ENCODE assay signal across 9 cellular contexts in the genomic region with DNA sequence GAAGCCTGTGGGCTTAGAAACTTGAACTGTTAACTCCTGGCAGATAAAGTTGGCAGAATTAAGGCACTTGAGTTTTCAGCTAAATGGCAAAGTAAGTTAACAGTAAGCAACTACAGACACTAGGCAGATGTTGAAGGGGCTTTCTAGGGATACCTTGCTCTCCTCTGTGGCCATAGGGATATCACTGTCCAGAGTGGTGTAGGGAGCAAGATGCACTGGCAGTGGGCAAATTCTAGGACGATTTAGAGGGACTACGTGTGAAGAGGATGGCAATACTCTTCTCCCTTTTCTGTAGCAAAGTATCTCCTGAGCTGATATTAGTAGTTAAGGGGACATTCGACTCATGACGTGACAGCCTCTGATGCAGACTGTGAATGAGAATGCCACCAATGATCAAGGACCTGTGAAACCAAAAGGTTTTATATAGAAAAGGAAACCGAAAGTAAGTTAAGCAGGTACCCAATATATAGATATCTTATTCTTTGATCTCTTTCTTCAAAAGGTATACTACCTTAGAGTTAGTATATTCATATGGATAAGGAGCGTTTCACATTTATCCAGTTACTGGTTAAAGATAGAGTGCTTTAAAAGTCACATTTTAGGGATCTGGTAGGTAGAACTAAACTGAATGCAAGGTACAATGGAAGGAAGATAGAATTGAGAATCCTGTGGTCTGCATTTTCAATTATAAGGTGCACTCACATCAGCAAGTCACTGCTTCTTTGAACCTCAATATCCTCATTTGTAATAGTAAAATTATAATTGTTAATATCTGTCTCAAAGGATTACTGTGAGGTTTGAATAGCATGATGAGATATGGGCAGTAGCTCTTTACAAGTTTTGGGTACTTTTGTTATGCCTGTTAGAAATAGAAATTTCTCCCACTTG.
DNase-seq lines count a peak whose midpoint lies in the region; ATAC-seq and TF ChIP-seq lines count a peak whose summit lies in the region.
"Had no signal": no experiment of that assay in that cellular context is flagged by ENCODE, and none has a peak within 500 bp of the region (broad histone marks: within the 10 kb centered on the region; RNA-seq: fewer than 3 reads in every experiment).

No MANE protein-coding gene starts in this region.

- DNase-seq in GM12864 (ENCODE audit: low read depth) = peak; percentile 27
- peak; percentile 25 for DNase-seq in GM20000 (ENCODE audit: low spot score)
- DNase-seq in activated CD8-positive, alpha-beta T cell treated with anti-CD3 and anti-CD28 coated beads for 36 hours = peak; percentile 2
- no peak for DNase-seq in Ammon's horn (ENCODE audit: low spot score)
- DNase-seq in CD14-positive monocyte (ENCODE audit: low spot score) = no peak
- no peak for DNase-seq in DMS 273 (lab: John Stamatoyannopoulos, UW; ENCODE audit: unreplicated experiment)
- DNase-seq in ovary = no peak

- no peak overlapping the region for H3K27ac ChIP-seq in ovary
- H3K27ac ChIP-seq: HL-60 had no signal

- no peak overlapping the region for H3K4me3 Mint-ChIP-seq in activated CD8-positive, alpha-beta T cell treated with anti-CD3 and anti-CD28 coated beads for 36 hours
- H3K4me3 Mint-ChIP-seq in CD14-positive monocyte = no peak overlapping the region

- CTCF ChIA-PET in activated CD8-positive, alpha-beta T cell treated with anti-CD3 and anti-CD28 coated beads for 36 hours (lab: Charles Lee) = no interaction called here

- peak; percentile 92 for ATAC-seq in HG03378 (IDR thresholded peaks at IDR 0.05; ENCODE audit: unreplicated experiment)
- ATAC-seq in activated CD8-positive, alpha-beta T cell treated with anti-CD3 and anti-CD28 coated beads for 36 hours = peak; percentile 51

- intact Hi-C loops in activated CD8-positive, alpha-beta T cell treated with anti-CD3 and anti-CD28 coated beads for 36 hours (cut with micrococcal nuclease) = no loop called here
- intact Hi-C loops in CD14-positive monocyte (cut with micrococcal nuclease) = no loop called here
- intact Hi-C loops in ovary (cut with DNase I) = no loop called here

- H3K36me3 ChIP-seq in ovary = no peaks in the 10 kb centered on the region

- no peak for TF ChIP-seq POLR2A in ovary (IDR thresholded peaks at IDR 0.05)

- no peaks in the 10 kb centered on the region for H3K4me1 Mint-ChIP-seq in activated CD8-positive, alpha-beta T cell treated with anti-CD3 and anti-CD28 coated beads for 36 hours (ENCODE audit: low read depth)
- H3K4me1 Mint-ChIP-seq in CD14-positive monocyte = no peaks in the 10 kb centered on the region

- no peaks in the 10 kb centered on the region for H3K4me1 ChIP-seq in ovary (ENCODE audit: insufficient read depth)

- POLR2A ChIA-PET in activated CD8-positive, alpha-beta T cell treated with anti-CD3 and anti-CD28 coated beads for 36 hours (lab: Charles Lee) = no interaction called here

- H3K27me3 Mint-ChIP-seq in activated CD8-positive, alpha-beta T cell treated with anti-CD3 and anti-CD28 coated beads for 36 hours = no peaks in the 10 kb centered on the region
- peaks cover 0 to 1% (median 0%) of the 10 kb centered on the region in 3 donors for H3K27me3 Mint-ChIP-seq in CD14-positive monocyte (ENCODE audit: low read depth in 3 of 3)

- H3K4me3 ChIP-seq in GM12864 (ENCODE audit: low read depth, low read length) = no peak overlapping the region; the same call in 1 of the 2 replicates
- no peak overlapping the region for H3K4me3 ChIP-seq in ovary

- H3K9me3 Mint-ChIP-seq in activated CD8-positive, alpha-beta T cell treated with anti-CD3 and anti-CD28 coated beads for 36 hours = no peaks in the 10 kb centered on the region
- H3K9me3 Mint-ChIP-seq in CD14-positive monocyte = peaks cover 3 to 8% (median 3%) of the 10 kb centered on the region in 7 donors

- no peaks in the 10 kb centered on the region for H3K27me3 ChIP-seq in ovary

- WGBS in ovary, 3 donors = 72 to 88% (median 83%) methylated on average over 6 of the region's 6 CpGs

- H3K27ac Mint-ChIP-seq in activated CD8-positive, alpha-beta T cell treated with anti-CD3 and anti-CD28 coated beads for 36 hours = no peak overlapping the region
- no peak overlapping the region for H3K27ac Mint-ChIP-seq in CD14-positive monocyte

- TF ChIP-seq CTCF in GM12864 (IDR thresholded peaks at IDR 0.05; ENCODE audit: low read depth, low read length, missing control alignments) = no peak
- no peak for TF ChIP-seq CTCF in GM20000 (IDR thresholded peaks at IDR 0.05; ENCODE audit: extremely low read depth, missing control alignments)
- TF ChIP-seq CTCF in activated CD8-positive, alpha-beta T cell treated with anti-CD3 and anti-CD28 coated beads for 36 hours (IDR thresholded peaks at IDR 0.05) = no peak
- no peak for TF ChIP-seq CTCF in CD14-positive monocyte (IDR thresholded peaks at IDR 0.05)
- no peak for TF ChIP-seq CTCF in ovary (IDR thresholded peaks at IDR 0.05)

- no peaks in the 10 kb centered on the region for H3K9me3 ChIP-seq in ovary

- no peak for TF ChIP-seq EP300 in ovary (IDR thresholded peaks at IDR 0.05)

- H3K36me3 Mint-ChIP-seq in activated CD8-positive, alpha-beta T cell treated with anti-CD3 and anti-CD28 coated beads for 36 hours (ENCODE audit: low read depth) = no peaks in the 10 kb centered on the region
- no peaks in the 10 kb centered on the region for H3K36me3 Mint-ChIP-seq in CD14-positive monocyte

Comparison
In these comparisons a context has a peak if more than half of its experiments do, and no peak if none do; other contexts are left out.
1. DNase-seq: peak in GM12864 (single experiment), GM20000 (single experiment) and activated CD8-positive, alpha-beta T cell treated with anti-CD3 and anti-CD28 coated beads for 36 hours (single experiment); none in Ammon's horn (single experiment), CD14-positive monocyte (single experiment), DMS 273 (single experiment) and ovary (0 of 5).